25 cellular contexts compared by ENCODE assay signal in genomic region chr2:226603606-226604005, GRCh38.
"Had no signal": no experiment of that assay in that cellular context is flagged by ENCODE, and none has a peak within 500 bp of the region (broad histone marks: within the 10 kb centered on the region; RNA-seq: fewer than 3 reads in every experiment).

No MANE protein-coding gene starts in this region.

- H3K36me3 ChIP-seq: neutrophil, pancreas, prostate gland, right lobe of liver, sigmoid colon, stomach, thoracic aorta, thyroid gland, tibial nerve, upper lobe of right lung, uterus had no signal

- DNase-seq: naive B cell; naive thymus-derived CD8-positive, alpha-beta T cell; nephron progenitor cell; nucleus accumbens; pancreas; right cardiac atrium; right lobe of liver; sigmoid colon; stimulated activated CD4-positive, alpha-beta T cell treated with anti-CD3 and anti-CD28 coated beads, Interleukin-15, amount 100 ng/mL, for 24 hours; stimulated activated CD4-positive, alpha-beta T cell treated with anti-CD3 and anti-CD28 coated beads, Interleukin-2, amount 100 ng/mL, for 24 hours; stimulated activated CD4-positive, alpha-beta T cell treated with anti-CD3 and anti-CD28 coated beads, Interleukin-2, amount 100 ng/mL, for 48 hours; stimulated activated CD4-positive, alpha-beta T cell treated with anti-CD3 and anti-CD28 coated beads, Interleukin-4, amount 100 ng/mL, for 24 hours; stimulated activated naive B cell treated with anti-CD40 and anti-IgM and Interleukin-4, amounts not matched to agents 10 μg/mL and 1 μg/mL and 100 μg/mL, for 72 hours; stimulated activated naive CD4-positive, alpha-beta T cell treated with Interleukin-2 at 50 U/mL for 16 hours; stomach; thyroid gland; upper lobe of right lung; uterus had no signal

- ATAC-seq: naive thymus-derived CD8-positive, alpha-beta T cell; natural killer cell treated with Interleukin-12 subunit alpha and Interleukin-12 subunit beta and Interleukin-15 and Interleukin-18, amount 100 ng/mL, for 72 hours; pancreas; right cardiac atrium; right lobe of liver; stimulated activated effector memory CD8-positive, alpha-beta T cell treated with anti-CD3 and anti-CD28 coated beads, Interleukin-12 subunit alpha, Interleukin-12 subunit beta, amount 100 ng/mL, for 72 hours; stimulated activated naive B cell treated with anti-CD40 and anti-IgM and Interleukin-4, amounts not matched to agents 10 μg/mL and 1 μg/mL and 100 μg/mL, for 72 hours; upper lobe of right lung had no signal

- FAIRE-seq: pancreas had no signal

- H3K4me1 ChIP-seq: pancreas, prostate gland, right lobe of liver, stomach, tibial nerve, upper lobe of right lung, uterus had no signal

- H3K9me3 ChIP-seq: neutrophil, pancreas, prostate gland, right lobe of liver, sigmoid colon, stomach, thoracic aorta, thyroid gland, tibial nerve, upper lobe of right lung, uterus had no signal

- H3K27ac ChIP-seq: neutrophil, pancreas, prostate gland, right lobe of liver, sigmoid colon, skin epidermis, stomach, thoracic aorta, thyroid gland, tibial nerve, upper lobe of right lung, uterus had no signal

- H3K27me3 ChIP-seq: neutrophil, pancreas, right lobe of liver, sigmoid colon, stomach, thyroid gland, tibial nerve, upper lobe of right lung, uterus had no signal

- H3K4me3 ChIP-seq: pancreas, prostate gland, right lobe of liver, sigmoid colon, skin epidermis, stomach, thoracic aorta, thyroid gland, tibial nerve, upper lobe of right lung, uterus had no signal
